15 cellular contexts compared by ENCODE assay signal in genomic region chr13:112183544-112184145, GRCh38.
DNase-seq lines count a peak whose midpoint lies in the region; ATAC-seq and TF ChIP-seq lines count a peak whose summit lies in the region.
"Had no signal": no experiment of that assay in that cellular context is flagged by ENCODE, and none has a peak within 500 bp of the region (broad histone marks: within the 10 kb centered on the region; RNA-seq: fewer than 3 reads in every experiment).

No MANE protein-coding gene starts in this region.

- H3K36me3 ChIP-seq in endodermal cell (ENCODE audit: control insufficient read depth, insufficient read depth, low read length) (no peaks in the 10 kb centered on the region), subcutaneous abdominal adipose tissue (ENCODE audit: control insufficient read depth in 5 of 5, insufficient read depth in 5 of 5, low read length in 5 of 5) (no peaks in the 10 kb centered on the region)

- no peak for TF ChIP-seq CTCF in endodermal cell (conservative IDR thresholded peaks at IDR 0.05)

- H3K9me3 ChIP-seq in endodermal cell (ENCODE audit: control insufficient read depth, low read length), result no peaks in the 10 kb centered on the region
- peaks cover 0 to 3% (median 0%) of the 10 kb centered on the region in 5 donors for H3K9me3 ChIP-seq in subcutaneous abdominal adipose tissue (ENCODE audit: control insufficient read depth in 5 of 5, low read length in 5 of 5)
- H3K9me3 ChIP-seq: Caco-2 had no signal

- ATAC-seq in GM18909 (IDR thresholded peaks at IDR 0.05; ENCODE audit: poor library complexity, unreplicated experiment), result no peak

- H3K4me3 ChIP-seq in endodermal cell (ENCODE audit: low read length) (no peak overlapping the region), subcutaneous abdominal adipose tissue (ENCODE audit: low read depth in 1 of 5, low read length in 5 of 5) (peak overlapping the region in 1 of 5 donors; percentile 10)

- DNase-seq in MV-4-11 (lab: John Stamatoyannopoulos, UW) (peak; percentile 69), endodermal cell (peak; percentile 31), mesenteric fat pad (ENCODE audit: low spot score) (peak; percentile 51), C1 segment of cervical spinal cord (lab: John Stamatoyannopoulos, UW) (no peak), NCI-H1694 treated with DMSO at 0.1 percent for 48 hours (lab: John Stamatoyannopoulos, UW) (no peak)
- DNase-seq in effector CD8-positive, alpha-beta T cell (lab: John Stamatoyannopoulos, UW), result no peak
- DNase-seq: CD8-positive, alpha-beta memory T cell; DND-41; GOT3; H9 had no signal

- H3K9me3 Mint-ChIP-seq in endodermal cell, result no peaks in the 10 kb centered on the region

- H3K27me3 Mint-ChIP-seq in endodermal cell (ENCODE audit: insufficient read depth), result peaks cover 6% of the 10 kb centered on the region
- H3K27me3 Mint-ChIP-seq: B cell, IgD-negative memory B cell had no signal

- H3K4me1 Mint-ChIP-seq in endodermal cell, result no peaks in the 10 kb centered on the region
- H3K4me1 Mint-ChIP-seq: B cell; CD8-positive, alpha-beta memory T cell; IgD-negative memory B cell had no signal

- H3K9ac ChIP-seq in endodermal cell (ENCODE audit: extremely low read depth, low read length, poor library complexity, severe bottlenecking) (no peak overlapping the region), subcutaneous abdominal adipose tissue (ENCODE audit: low read length in 5 of 5) (peak overlapping the region in 2 of 5 donors; percentile 19 to 90)

- H3K4me1 ChIP-seq in endodermal cell (ENCODE audit: control insufficient read depth, insufficient read depth, low read length), result no peaks in the 10 kb centered on the region
- peaks cover 8 to 46% (median 35%) of the 10 kb centered on the region in 5 donors for H3K4me1 ChIP-seq in subcutaneous abdominal adipose tissue (ENCODE audit: control insufficient read depth in 5 of 5, insufficient read depth in 5 of 5, low read length in 5 of 5)
- H3K4me1 ChIP-seq: Caco-2 had no signal

- H3K27me3 ChIP-seq in endodermal cell (ENCODE audit: control insufficient read depth, insufficient read depth, low read length, poor library complexity, severe bottlenecking) (no peaks in the 10 kb centered on the region), subcutaneous abdominal adipose tissue (ENCODE audit: control insufficient read depth in 5 of 5, insufficient read depth in 4 of 5, low read length in 5 of 5) (peaks cover 0 to 6% (median 0%) of the 10 kb centered on the region in 5 donors)

- H3K4me3 Mint-ChIP-seq in endodermal cell, result no peak overlapping the region
- H3K4me3 Mint-ChIP-seq: B cell; CD8-positive, alpha-beta memory T cell; H9 had no signal

- 91 to 93% methylated on average over 19 to 24 of the region's 24 CpGs for WGBS in endodermal cell (ENCODE audit: insufficient coverage in 1 of 2, insufficient read length in 1 of 2), 2 experiments

- H3K36me3 Mint-ChIP-seq in endodermal cell (ENCODE audit: low read depth), result no peaks in the 10 kb centered on the region
- H3K36me3 Mint-ChIP-seq: CD8-positive, alpha-beta memory T cell; IgD-negative memory B cell had no signal

- H3K27ac Mint-ChIP-seq in endodermal cell, result no peak overlapping the region
- H3K27ac Mint-ChIP-seq: B cell; CD8-positive, alpha-beta memory T cell; H9; IgD-negative memory B cell had no signal

- H3K27ac ChIP-seq in endodermal cell (ENCODE audit: low read depth, low read length) (no peak overlapping the region), subcutaneous abdominal adipose tissue (ENCODE audit: low read depth, low read length) (peak overlapping the region; percentile 78)

Comparison
In these comparisons a context has a peak if more than half of its experiments do, and no peak if none do; other contexts are left out.
1. DNase-seq: peak in MV-4-11 (single experiment), endodermal cell (single experiment) and mesenteric fat pad (single experiment); none in C1 segment of cervical spinal cord (0 of 14), effector CD8-positive, alpha-beta T cell (single experiment) and NCI-H1694 treated with DMSO at 0.1 percent for 48 hours (single experiment).